9 cellular contexts compared by ENCODE assay signal in genomic region chr18:59988098-59988706, GRCh38.
A peak's percentile ranks its signal among the peaks of the same experiment; 100 is the strongest.
DNase-seq lines count a peak whose midpoint lies in the region; ATAC-seq and TF ChIP-seq lines count a peak whose summit lies in the region.
"Had no signal": no experiment of that assay in that cellular context is flagged by ENCODE, and none has a peak within 500 bp of the region (broad histone marks: within the 10 kb centered on the region; RNA-seq: fewer than 3 reads in every experiment).

No MANE protein-coding gene starts in this region.

- H3K27ac ChIP-seq in CD4-positive, alpha-beta T cell (ENCODE audit: low read depth, low read length) = no peak overlapping the region
- H3K27ac ChIP-seq in dorsolateral prefrontal cortex (no peak overlapping the region), suprapubic skin (no peak overlapping the region)

- no peak for TF ChIP-seq POLR2A in suprapubic skin (IDR thresholded peaks at IDR 0.05)

- no peak for TF ChIP-seq EP300 in suprapubic skin (IDR thresholded peaks at IDR 0.05)

- no peaks in the 10 kb centered on the region for H3K9me3 ChIP-seq in CD4-positive, alpha-beta T cell (ENCODE audit: control insufficient read depth, low read length)
- no peaks in the 10 kb centered on the region for H3K9me3 ChIP-seq in suprapubic skin

- H3K27me3 Mint-ChIP-seq in CD4-positive, alpha-beta T cell = peaks cover 24% of the 10 kb centered on the region
- peaks cover 25 to 34% (median 29%) of the 10 kb centered on the region in 3 donors for H3K27me3 Mint-ChIP-seq in naive B cell

- WGBS in suprapubic skin = 21% methylated on average over 5 of the region's 5 CpGs

- intact Hi-C loops in CD4-positive, alpha-beta T cell (cut with DNase I, micrococcal nuclease) = loop anchor here (5.0 kb wide), 3 partner anchors 1514 to 1914 kb away; no protein-coding TSS in a partner anchor
- intact Hi-C loops in dorsolateral prefrontal cortex (cut with DNase I) = no loop called here

- no peaks in the 10 kb centered on the region for H3K36me3 ChIP-seq in suprapubic skin

- POLR2A ChIA-PET in CD4-positive, alpha-beta T cell (lab: Charles Lee) = interaction anchor here (0.7 kb wide), 1 partner anchor 103 kb away, joined by 3 read pairs; no protein-coding TSS in a partner anchor

- TF ChIP-seq CTCF in CD4-positive, alpha-beta T cell (IDR thresholded peaks at IDR 0.05) = peak; percentile 96
- peak; percentile 85 for TF ChIP-seq CTCF in WI38 (IDR thresholded peaks at IDR 0.05; ENCODE audit: low read depth, low read length)
- peak; percentile 86 to 100 (median 95) for TF ChIP-seq CTCF in dorsolateral prefrontal cortex (IDR thresholded peaks at IDR 0.05 in 54 of 56, conservative IDR thresholded peaks at IDR 0.05 in 2 of 56; ENCODE audit: low read depth in 1 of 56, partially characterized antibody in 56 of 56)
- peak; percentile 67 to 84 for TF ChIP-seq CTCF in suprapubic skin (IDR thresholded peaks at IDR 0.05)

- CTCF ChIA-PET in CD4-positive, alpha-beta T cell (lab: Charles Lee) = interaction anchor here (0.9 to 1.1 kb wide), 3 partner anchors 8 to 101 kb away, joined by 3 to 4 read pairs (median 3); no protein-coding TSS in a partner anchor

- peak; percentile 11 to 49 (median 20) for DNase-seq in CD4-positive, alpha-beta T cell
- DNase-seq in NCI-H1417 treated with DMSO at 0.1 percent for 48 hours (lab: John Stamatoyannopoulos, UW) (peak; percentile 47), dorsolateral prefrontal cortex (peak in 6 of 10 donors; percentile 19 to 58 (median 45)), naive B cell (peak; percentile 29), suprapubic skin (ENCODE audit: low spot score in 2 of 2) (no peak)

- H3K27ac Mint-ChIP-seq in CD4-positive, alpha-beta T cell = no peak overlapping the region
- H3K27ac Mint-ChIP-seq in naive B cell = no peak overlapping the region
- H3K27ac Mint-ChIP-seq: stimulated activated effector memory CD8-positive, alpha-beta T cell treated with anti-CD3 and anti-CD28 coated beads, Interleukin-12 subunit alpha, Interleukin-12 subunit beta, amount 100 ng/mL, for 72 hours had no signal

- peaks cover 13% of the 10 kb centered on the region for H3K27me3 ChIP-seq in CD4-positive, alpha-beta T cell (ENCODE audit: control insufficient read depth, insufficient read depth, low read length)
- peaks cover 0 to 13% (median 0%) of the 10 kb centered on the region in 45 donors for H3K27me3 ChIP-seq in dorsolateral prefrontal cortex
- peaks cover 2% of the 10 kb centered on the region for H3K27me3 ChIP-seq in suprapubic skin

- H3K9me3 Mint-ChIP-seq in CD4-positive, alpha-beta T cell = no peaks in the 10 kb centered on the region
- no peaks in the 10 kb centered on the region for H3K9me3 Mint-ChIP-seq in naive B cell
- H3K9me3 Mint-ChIP-seq: stimulated activated effector memory CD8-positive, alpha-beta T cell treated with anti-CD3 and anti-CD28 coated beads, Interleukin-12 subunit alpha, Interleukin-12 subunit beta, amount 100 ng/mL, for 72 hours had no signal

- no peaks in the 10 kb centered on the region for H3K4me1 Mint-ChIP-seq in CD4-positive, alpha-beta T cell (ENCODE audit: low read depth)
- H3K4me1 Mint-ChIP-seq in naive B cell = no peaks in the 10 kb centered on the region
- H3K4me1 Mint-ChIP-seq: stimulated activated effector memory CD8-positive, alpha-beta T cell treated with anti-CD3 and anti-CD28 coated beads, Interleukin-12 subunit alpha, Interleukin-12 subunit beta, amount 100 ng/mL, for 72 hours had no signal

- H3K4me1 ChIP-seq in suprapubic skin = peaks cover 6% of the 10 kb centered on the region

- H3K4me3 ChIP-seq in WI38 (ENCODE audit: low read depth, low read length) = no peak overlapping the region
- H3K4me3 ChIP-seq in dorsolateral prefrontal cortex = no peak overlapping the region
- no peak overlapping the region for H3K4me3 ChIP-seq in suprapubic skin

- ATAC-seq in CD4-positive, alpha-beta T cell (ENCODE audit: poor library complexity) = no peak
- ATAC-seq in GM19395 (IDR thresholded peaks at IDR 0.05; ENCODE audit: unreplicated experiment) (peak; percentile 84), naive B cell (ENCODE audit: low read depth in 2 of 2) (peak in 1 of 2 donors; percentile 45), GM21529 (IDR thresholded peaks at IDR 0.05; ENCODE audit: unreplicated experiment) (no peak)
- ATAC-seq: stimulated activated effector memory CD8-positive, alpha-beta T cell treated with anti-CD3 and anti-CD28 coated beads, Interleukin-12 subunit alpha, Interleukin-12 subunit beta, amount 100 ng/mL, for 72 hours had no signal

- no peak overlapping the region for H3K4me3 Mint-ChIP-seq in CD4-positive, alpha-beta T cell
- H3K4me3 Mint-ChIP-seq in naive B cell = no peak overlapping the region
- H3K4me3 Mint-ChIP-seq: stimulated activated effector memory CD8-positive, alpha-beta T cell treated with anti-CD3 and anti-CD28 coated beads, Interleukin-12 subunit alpha, Interleukin-12 subunit beta, amount 100 ng/mL, for 72 hours had no signal

- no peaks in the 10 kb centered on the region for H3K36me3 Mint-ChIP-seq in CD4-positive, alpha-beta T cell (ENCODE audit: low read depth)
- no peaks in the 10 kb centered on the region for H3K36me3 Mint-ChIP-seq in naive B cell
- H3K36me3 Mint-ChIP-seq: stimulated activated effector memory CD8-positive, alpha-beta T cell treated with anti-CD3 and anti-CD28 coated beads, Interleukin-12 subunit alpha, Interleukin-12 subunit beta, amount 100 ng/mL, for 72 hours had no signal

Comparison
In these comparisons a context has a peak if more than half of its experiments do, and no peak if none do; other contexts are left out.
1. DNase-seq: peak in CD4-positive, alpha-beta T cell (10 of 10), NCI-H1417 treated with DMSO at 0.1 percent for 48 hours (single experiment), dorsolateral prefrontal cortex (6 of 10) and naive B cell (single experiment); none in suprapubic skin (0 of 2).
2. intact Hi-C loops: an anchor here in CD4-positive, alpha-beta T cell (5.0 kb wide); none called in dorsolateral prefrontal cortex.
3. Peak in every context shown above with its lines, with median percentiles within 50 percentile points of each other: CTCF ChIP-seq.